8 cellular contexts compared by ENCODE assay signal in genomic region chr18:76426738-76427305, GRCh38.
A peak's percentile ranks its signal among the peaks of the same experiment; 100 is the strongest.
DNase-seq lines count a peak whose midpoint lies in the region; ATAC-seq and TF ChIP-seq lines count a peak whose summit lies in the region.

No MANE protein-coding gene starts in this region.

- H3K4me3 ChIP-seq in MM.1S (ENCODE audit: low read length) (no peak overlapping the region), epithelial cell of esophagus (ENCODE audit: low read length) (no peak overlapping the region), ovary (no peak overlapping the region)

- TF ChIP-seq EP300 in ovary (IDR thresholded peaks at IDR 0.05): no peak

- TF ChIP-seq CTCF in MM.1S (IDR thresholded peaks at IDR 0.05; ENCODE audit: low read length) (peak; percentile 39), epithelial cell of esophagus (IDR thresholded peaks at IDR 0.05; ENCODE audit: insufficient read depth, low read depth, low read length, missing control alignments) (peak; percentile 83), ovary (IDR thresholded peaks at IDR 0.05) (peak; percentile 52 to 69 (median 58))

- H3K36me3 ChIP-seq in MM.1S (replicated peaks; ENCODE audit: insufficient read depth, low read length): no peaks in the 10 kb centered on the region
- no peaks in the 10 kb centered on the region for H3K36me3 ChIP-seq in ovary

- H3K9me3 ChIP-seq in MM.1S (replicated peaks; ENCODE audit: insufficient read depth, low read length): no peaks in the 10 kb centered on the region
- H3K9me3 ChIP-seq in ovary: no peaks in the 10 kb centered on the region

- no peaks in the 10 kb centered on the region for H3K79me2 ChIP-seq in MM.1S (ENCODE audit: low read length)

- WGBS in ovary, 3 donors: 56 to 60% (median 57%) methylated on average over 8 of the region's 8 CpGs

- no peak for ATAC-seq in GM21825 (IDR thresholded peaks at IDR 0.05; ENCODE audit: unreplicated experiment)
- no peak for ATAC-seq in HG02610 (IDR thresholded peaks at IDR 0.05; ENCODE audit: unreplicated experiment)

- H3K27me3 ChIP-seq in MM.1S (replicated peaks; ENCODE audit: insufficient read depth, low read length) (no peaks in the 10 kb centered on the region), ovary (no peaks in the 10 kb centered on the region)

- intact Hi-C loops in ovary (cut with DNase I): no loop called here

- no peak for TF ChIP-seq POLR2A in ovary (IDR thresholded peaks at IDR 0.05)

- no peaks in the 10 kb centered on the region for H4K20me1 ChIP-seq in MM.1S (ENCODE audit: insufficient read depth, low read length)

- H3K4me1 ChIP-seq in MM.1S (ENCODE audit: low read length) (no peaks in the 10 kb centered on the region), ovary (ENCODE audit: insufficient read depth) (peaks cover 38% of the 10 kb centered on the region)

- peak; percentile 55 for DNase-seq in ELR (ENCODE audit: low read depth)
- no peak for DNase-seq in MM.1S
- DNase-seq in epithelial cell of esophagus (ENCODE audit: low read depth): peak; percentile 39
- peak; percentile 58 to 74 (median 72) for DNase-seq in ovary
- no peak for DNase-seq in COLO829 (ENCODE audit: low spot score)
- no peak for DNase-seq in NCI-H128 (lab: John Stamatoyannopoulos, UW; ENCODE audit: unreplicated experiment)

- H2AFZ ChIP-seq in MM.1S (ENCODE audit: low read length): no peak overlapping the region

- no peak overlapping the region for H3K9ac ChIP-seq in MM.1S (ENCODE audit: low read length)

- H3F3A ChIP-seq in MM.1S (ENCODE audit: insufficient read depth, low read length): no peaks in the 10 kb centered on the region

- H3K4me2 ChIP-seq in MM.1S (ENCODE audit: low read depth, low read length): no peak overlapping the region

- no peaks in the 10 kb centered on the region for H3K9me2 ChIP-seq in MM.1S (replicated peaks; ENCODE audit: insufficient read depth, low read length)

- no peak overlapping the region for H3K27ac ChIP-seq in MM.1S (ENCODE audit: low read length)
- no peak overlapping the region for H3K27ac ChIP-seq in ovary

Comparison
In these comparisons a context has a peak if more than half of its experiments do, and no peak if none do; other contexts are left out.
1. DNase-seq: peak in ELR (single experiment), epithelial cell of esophagus (single experiment) and ovary (5 of 5); none in MM.1S (single experiment), COLO829 (single experiment) and NCI-H128 (single experiment).
2. Peak in every context shown above with its lines, with median percentiles within 50 percentile points of each other: CTCF ChIP-seq.